In genomic region chr17:45046536-45047125, GRCh38 we compare ENCODE assay signal across 11 cellular contexts. TPM values are rescaled to one million over a fixed set of nuclear protein-coding genes. Genes with fewer than 3 reads are reported as not detected.
DNase-seq lines count a peak whose midpoint lies in the region; ATAC-seq and TF ChIP-seq lines count a peak whose summit lies in the region.
"Had no signal": no experiment of that assay in that cellular context is flagged by ENCODE, and none has a peak within 500 bp of the region (broad histone marks: within the 10 kb centered on the region; RNA-seq: fewer than 3 reads in every experiment).

No MANE protein-coding gene starts in this region.

- H3K4me1 Mint-ChIP-seq in MCF 10A (ENCODE audit: insufficient read depth, unreplicated experiment) = peaks cover 37% of the 10 kb centered on the region
- peaks cover 10% of the 10 kb centered on the region for H3K4me1 Mint-ChIP-seq in progenitor cell of endocrine pancreas (ENCODE audit: low read depth)

- BruUV-seq in MCF 10A (replicated peaks; lab: Mats Ljungman, UMichigan) = no TSS peak

- peaks cover 3% of the 10 kb centered on the region for H4K20me1 ChIP-seq in Loucy (ENCODE audit: insufficient read depth, low read length, poor library complexity, severe bottlenecking)

- H3K9me3 ChIP-seq in Loucy (ENCODE audit: insufficient read depth, low read depth, low read length) = no peaks in the 10 kb centered on the region

- POLR2A ChIA-PET in MCF 10A (lab: Yijun Ruan, JAX) = interaction anchor here (0.6 to 10.6 kb wide), 19 partner anchors 9 to 269 kb away, joined by 3 to 180 read pairs (median 7); partner anchors contain the start of genes ACBD4, EFTUD2, HEXIM1 and HEXIM2

- DNase-seq in GM10266 (ENCODE audit: extremely low spot score) (peak; percentile 16), MCF 10A (ENCODE audit: unreplicated experiment) (peak; percentile 50), progenitor cell of endocrine pancreas (ENCODE audit: low spot score, unreplicated experiment) (no peak), SHP77 treated with DMSO at 0.1 percent for 48 hours (lab: John Stamatoyannopoulos, UW) (no peak), omental fat pad (ENCODE audit: low spot score) (no peak), SKM-1 treated with dmso at 0.1 percent for 144 hours (lab: John Stamatoyannopoulos, UW; ENCODE audit: unreplicated experiment) (no peak)
- DNase-seq: activated T-cell treated with anti-CD3 and anti-CD28 coated beads, Interleukin-2, amount 50 U/mL, for 48 hours; NCI-H524; T-helper 17 cell had no signal

- peak overlapping the region; percentile 35 for H3K9ac ChIP-seq in Loucy (ENCODE audit: low read depth, low read length, poor library complexity, severe bottlenecking)

- H3K4me2 ChIP-seq in Loucy (ENCODE audit: low read depth, low read length, poor library complexity, severe bottlenecking) = no peak overlapping the region

- ATAC-seq in omental fat pad (ENCODE audit: low FRiP score) = no peak
- ATAC-seq: T-helper 17 cell had no signal

- TF ChIP-seq CTCF in GM10266 (IDR thresholded peaks at IDR 0.05; ENCODE audit: control insufficient read depth, insufficient read depth, low read depth, missing control alignments) = no peak
- no peak for TF ChIP-seq CTCF in Loucy (conservative IDR thresholded peaks at IDR 0.05; ENCODE audit: low read length)
- no peak for TF ChIP-seq CTCF in MCF 10A (IDR thresholded peaks at IDR 0.05; ENCODE audit: unreplicated experiment)
- TF ChIP-seq CTCF in progenitor cell of endocrine pancreas (IDR thresholded peaks at IDR 0.05; ENCODE audit: unreplicated experiment) = no peak
- TF ChIP-seq CTCF in omental fat pad (IDR thresholded peaks at IDR 0.05) = no peak

- CTCF ChIA-PET in MCF 10A (lab: Yijun Ruan, JAX) = interaction anchor here (0.5 to 3.6 kb wide), 11 partner anchors 24 to 126 kb away, joined by 3 to 14 read pairs (median 4); partner anchors contain the start of genes ACBD4 and PLCD3

- no peaks in the 10 kb centered on the region for H3K36me3 ChIP-seq in Loucy (ENCODE audit: insufficient read depth, low read length)

- peaks cover 16% of the 10 kb centered on the region for H3K4me1 ChIP-seq in Loucy (ENCODE audit: insufficient read depth, low read length, poor library complexity, severe bottlenecking)

- no peaks in the 10 kb centered on the region for H3F3A ChIP-seq in Loucy (ENCODE audit: low read depth)

- H3K27me3 Mint-ChIP-seq in MCF 10A (ENCODE audit: insufficient read depth, unreplicated experiment) = no peaks in the 10 kb centered on the region
- no peaks in the 10 kb centered on the region for H3K27me3 Mint-ChIP-seq in progenitor cell of endocrine pancreas
- H3K27me3 Mint-ChIP-seq: T-helper 17 cell had no signal

- H3K9me3 Mint-ChIP-seq in MCF 10A (ENCODE audit: unreplicated experiment) (no peaks in the 10 kb centered on the region), progenitor cell of endocrine pancreas (ENCODE audit: low read depth) (no peaks in the 10 kb centered on the region)

- intact Hi-C loops in MCF 10A (cut with micrococcal nuclease) = no loop called here

- no peaks in the 10 kb centered on the region for H3K27me3 ChIP-seq in Loucy (ENCODE audit: insufficient read depth, low read length, poor library complexity, severe bottlenecking)

- H3K9me2 ChIP-seq in Loucy (replicated peaks; ENCODE audit: low read depth, low read length) = no peaks in the 10 kb centered on the region

- H3K27ac Mint-ChIP-seq in MCF 10A (ENCODE audit: low read depth, unreplicated experiment) (peak overlapping the region; percentile 87), progenitor cell of endocrine pancreas (peak overlapping the region; percentile 43)

- H3K4me3 ChIP-seq in Loucy (ENCODE audit: low read length, poor library complexity, severe bottlenecking) = no peak overlapping the region
- H3K4me3 ChIP-seq: coronary artery had no signal

- H3K79me2 ChIP-seq in Loucy (ENCODE audit: insufficient read depth, low read length) = peaks cover 31% of the 10 kb centered on the region

- H2AFZ ChIP-seq in Loucy (ENCODE audit: low read length) = no peak overlapping the region

- peak overlapping the region; percentile 45 for H3K4me3 Mint-ChIP-seq in MCF 10A (ENCODE audit: unreplicated experiment)
- H3K4me3 Mint-ChIP-seq in progenitor cell of endocrine pancreas (ENCODE audit: low read depth) = no peak overlapping the region
- H3K4me3 Mint-ChIP-seq: T-helper 17 cell had no signal

- H3K36me3 Mint-ChIP-seq in MCF 10A (ENCODE audit: insufficient read depth, unreplicated experiment) (peaks cover 10% of the 10 kb centered on the region), progenitor cell of endocrine pancreas (ENCODE audit: insufficient read depth) (peaks cover 2% of the 10 kb centered on the region)

RNA-seq across cellular contexts. Expression of gene DCAKD, which starts 4.8 kb away (rescaled TPM):
- total RNA-seq in MCF 10A (2022) = 23.1 and 23.3 TPM in 2 replicates
- total RNA-seq in progenitor cell of endocrine pancreas = 65.0 and 68.1 TPM in 2 replicates
- 10 to 100 TPM; 22.7 to 36.4 (median 25.2) TPM for total RNA-seq in omental fat pad

RNA-seq across cellular contexts. Expression of gene NMT1, which starts 14.5 kb away (rescaled TPM):
- 85.3 and 89.7 TPM in 2 replicates for total RNA-seq in MCF 10A (2022)
- total RNA-seq in progenitor cell of endocrine pancreas = 97.4 and 98.7 TPM in 2 replicates
- total RNA-seq in omental fat pad = 100 to 1,000 TPM in 1 of 4 donors, 10 to 100 TPM in 3; 57.3 to 101 (median 78.1) TPM

Comparison
In these comparisons a context has a peak if more than half of its experiments do, and no peak if none do; other contexts are left out.
1. DNase-seq: peak in GM10266 (single experiment) and MCF 10A (single experiment); none in progenitor cell of endocrine pancreas (single experiment), SHP77 treated with DMSO at 0.1 percent for 48 hours (single experiment), omental fat pad (single experiment) and SKM-1 treated with dmso at 0.1 percent for 144 hours (single experiment).